In genomic region chr14:100341301-100342031, GRCh38 we compare ENCODE assay signal across 1 cellular context.
TF ChIP-seq lines count a peak whose summit lies in the region.

No MANE protein-coding gene starts in this region.

TF ChIP-seq in IMR-90, 13 proteins besides CTCF, POLR2A, EP300 and RAD21:
- peak; percentile 90 for TF ChIP-seq USF2 (IDR thresholded peaks at IDR 0.05; ENCODE audit: low read depth, low read length)
- TF ChIP-seq FOS (IDR thresholded peaks at IDR 0.05; ENCODE audit: low read depth, low read length), result peak; percentile 35; the same call in 1 of the 2 replicates
- TF ChIP-seq MXI1 (IDR thresholded peaks at IDR 0.05; ENCODE audit: borderline replicate concordance, low read depth, low read length), result no peak; the same call in 1 of the 2 replicates
- no peak; the same call in 1 of the 2 replicates for TF ChIP-seq MAZ (IDR thresholded peaks at IDR 0.05; ENCODE audit: borderline replicate concordance, low read depth, low read length)
- TF ChIP-seq CHD1 (IDR thresholded peaks at IDR 0.05; ENCODE audit: low read depth, low read length), result no peak
- TF ChIP-seq CEBPB (IDR thresholded peaks at IDR 0.05; ENCODE audit: low read depth, low read length), result peak; percentile 81
- TF ChIP-seq RFX5 (IDR thresholded peaks at IDR 0.05; ENCODE audit: low read depth, low read length), result 0 out of 2 replicates have a peak, but pooled peaks have one; percentile 44
- TF ChIP-seq BHLHE40 (IDR thresholded peaks at IDR 0.05; ENCODE audit: low read depth, low read length), result no peak
- no peak for TF ChIP-seq RCOR1 (IDR thresholded peaks at IDR 0.05; ENCODE audit: insufficient replicate concordance, low read length)
- TF ChIP-seq SMC3 (IDR thresholded peaks at IDR 0.05; ENCODE audit: low read depth, low read length), result no peak
- TF ChIP-seq MAFK (IDR thresholded peaks at IDR 0.05; ENCODE audit: low read depth, low read length), result no peak
- no peak for TF ChIP-seq NFE2L2 (IDR thresholded peaks at IDR 0.05; ENCODE audit: low read depth, low read length)
